17 cellular contexts compared by ENCODE assay signal in the genomic region with DNA sequence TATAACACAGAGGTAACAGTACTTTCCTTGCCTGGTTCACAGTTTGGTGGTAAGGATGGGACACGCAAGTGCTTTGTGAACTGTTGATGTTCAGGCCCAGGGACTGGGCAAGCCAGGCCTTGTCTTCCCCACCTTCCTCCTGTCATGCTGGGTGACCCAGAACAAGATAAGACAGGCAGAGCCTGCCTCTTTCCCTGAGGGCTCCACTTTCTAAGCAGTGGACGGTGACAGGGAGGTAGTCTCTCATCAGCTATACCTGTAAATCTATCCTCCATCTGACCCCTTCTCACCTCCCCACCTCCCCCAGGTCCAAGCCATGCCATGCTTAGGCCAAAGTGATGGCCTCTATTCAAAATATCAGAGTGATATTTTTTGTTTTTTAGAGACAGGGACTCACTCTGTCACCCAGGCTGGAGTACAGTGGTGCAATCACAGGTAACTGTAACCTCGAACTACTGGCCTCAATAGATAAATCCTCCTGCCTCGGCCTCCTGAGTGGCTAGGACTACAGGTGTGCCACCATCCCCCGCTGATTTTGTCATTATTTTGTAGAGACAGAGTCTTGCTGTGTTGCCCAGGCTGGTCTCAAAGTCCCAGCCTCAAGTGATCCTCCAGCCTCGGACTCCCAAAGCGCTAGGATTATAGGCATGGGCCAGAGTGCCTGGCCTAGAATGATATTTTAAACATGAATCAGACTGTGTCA. TPM values are rescaled to one million over a fixed set of nuclear protein-coding genes. Genes with fewer than 3 reads are reported as not detected.
DNase-seq lines count a peak whose midpoint lies in the region; ATAC-seq and TF ChIP-seq lines count a peak whose summit lies in the region.
"Had no signal": no experiment of that assay in that cellular context is flagged by ENCODE, and none has a peak within 500 bp of the region (broad histone marks: within the 10 kb centered on the region; RNA-seq: fewer than 3 reads in every experiment).

No MANE protein-coding gene starts in this region.

- H3K27me3 Mint-ChIP-seq in nephron progenitor cell (ENCODE audit: low read depth, poor library complexity), result peaks cover 10% of the 10 kb centered on the region

- intact Hi-C loops in vagina (cut with DNase I), result loop anchor here (10.0 kb wide), 2 partner anchors 107 to 357 kb away; no protein-coding TSS in a partner anchor

- WGBS in gastroesophageal sphincter (ENCODE audit: low coverage in 1 of 2), 2 donors, result 89 to 100% methylated on average over 4 of the region's 7 CpGs

- H3K9me3 ChIP-seq in gastroesophageal sphincter (no peaks in the 10 kb centered on the region), vagina (no peaks in the 10 kb centered on the region)

- ATAC-seq in SK-N-SH treated with all-trans-retinoic acid at 6 μM for 48 hours (peak; percentile 4; the same call in 2 of the 3 replicates), gastroesophageal sphincter (no peak), HG03039 (IDR thresholded peaks at IDR 0.05; ENCODE audit: unreplicated experiment) (no peak)
- ATAC-seq: activated T-helper 17 cell treated with anti-CD3 and anti-CD28 coated beads, Interleukin-2, amount 50 U/mL, for 72 hours; stimulated activated naive CD8-positive, alpha-beta T cell treated with anti-CD3 and anti-CD28 coated beads, Interleukin-15, Interleukin-2, amounts not matched to agents 100 U/mL and 50 U/mL, for 24 hours had no signal

- H3K27ac Mint-ChIP-seq in nephron progenitor cell, result peak overlapping the region; percentile 91
- H3K27ac Mint-ChIP-seq: activated T-helper 17 cell treated with anti-CD3 and anti-CD28 coated beads, Interleukin-2, amount 50 U/mL, for 72 hours had no signal

- H3K4me1 ChIP-seq in gastroesophageal sphincter (peaks cover 0 to 30% (median 12%) of the 10 kb centered on the region in 3 donors), vagina (peaks cover 29% of the 10 kb centered on the region)

- no peaks in the 10 kb centered on the region for H3K9me3 Mint-ChIP-seq in nephron progenitor cell
- H3K9me3 Mint-ChIP-seq: activated T-helper 17 cell treated with anti-CD3 and anti-CD28 coated beads, Interleukin-2, amount 50 U/mL, for 72 hours had no signal

- TF ChIP-seq CTCF in gastroesophageal sphincter (IDR thresholded peaks at IDR 0.05) (no peak), nephron progenitor cell (IDR thresholded peaks at IDR 0.05) (no peak), vagina (IDR thresholded peaks at IDR 0.05) (no peak)

- H3K36me3 ChIP-seq in gastroesophageal sphincter, result peaks cover 0 to 33% of the 10 kb centered on the region in 2 donors
- peaks cover 0 to 21% of the 10 kb centered on the region in 2 donors for H3K36me3 ChIP-seq in vagina

- H3K4me1 Mint-ChIP-seq in nephron progenitor cell, result peaks cover 47% of the 10 kb centered on the region
- H3K4me1 Mint-ChIP-seq: activated T-helper 17 cell treated with anti-CD3 and anti-CD28 coated beads, Interleukin-2, amount 50 U/mL, for 72 hours had no signal

- H3K27me3 ChIP-seq in gastroesophageal sphincter (no peaks in the 10 kb centered on the region), vagina (no peaks in the 10 kb centered on the region)

- H3K27ac ChIP-seq in gastroesophageal sphincter (peak overlapping the region in 3 of 4 donors; percentile 41 to 66 (median 44)), vagina (peak overlapping the region; percentile 63)

- TF ChIP-seq EP300 in gastroesophageal sphincter (IDR thresholded peaks at IDR 0.05), result no peak

- TF ChIP-seq POLR2A in gastroesophageal sphincter (IDR thresholded peaks at IDR 0.05) (no peak), vagina (IDR thresholded peaks at IDR 0.05) (no peak)

- H3K4me3 Mint-ChIP-seq in nephron progenitor cell, result no peak overlapping the region
- H3K4me3 Mint-ChIP-seq: activated T-helper 17 cell treated with anti-CD3 and anti-CD28 coated beads, Interleukin-2, amount 50 U/mL, for 72 hours had no signal

- H3K4me3 ChIP-seq in gastroesophageal sphincter (no peak overlapping the region), vagina (no peak overlapping the region)

- DNase-seq in nephron progenitor cell, result no peak
- DNase-seq in vagina (ENCODE audit: extremely low spot score in 2 of 2), result no peak
- no peak for DNase-seq in activated CD4-positive, alpha-beta T cell treated with anti-CD3 and anti-CD28 coated beads, Interleukin-2, amount 50 U/mL, for 1 hour
- no peak for DNase-seq in T-helper 1 cell
- DNase-seq: activated CD4-positive, alpha-beta T cell treated with anti-CD3 and anti-CD28 coated beads for 1 hour; kidney; NCI-H1092; NCI-H510A; nucleus accumbens; stimulated activated CD4-positive, alpha-beta T cell treated with anti-CD3 and anti-CD28 coated beads, Interleukin-2, amount 100 ng/mL, for 24 hours; stimulated activated naive CD8-positive, alpha-beta T cell treated with anti-CD3 and anti-CD28 coated beads, Interleukin-15, Interleukin-2, amounts not matched to agents 100 U/mL and 50 U/mL, for 24 hours had no signal

- H3K36me3 Mint-ChIP-seq in nephron progenitor cell (ENCODE audit: low read depth), result peaks cover 14% of the 10 kb centered on the region

TF ChIP-seq in SK-N-SH treated with all-trans-retinoic acid at 6 μM for 48 hours, 23 proteins besides CTCF, POLR2A, EP300 and RAD21 (continues in another document):
- TF ChIP-seq ISL1 (CRISPR knock-in tag; IDR thresholded peaks at IDR 0.05) (no peak), TOX (CRISPR knock-in tag; IDR thresholded peaks at IDR 0.05; ENCODE audit: borderline replicate concordance) (no peak), SNAI2 (CRISPR knock-in tag; IDR thresholded peaks at IDR 0.05) (no peak), CSRNP3 (CRISPR knock-in tag; IDR thresholded peaks at IDR 0.05) (no peak), BACH2 (CRISPR knock-in tag; IDR thresholded peaks at IDR 0.05; ENCODE audit: borderline replicate concordance) (no peak), RARB (CRISPR knock-in tag; IDR thresholded peaks at IDR 0.05) (no peak)
- TF ChIP-seq, protein P1, sequence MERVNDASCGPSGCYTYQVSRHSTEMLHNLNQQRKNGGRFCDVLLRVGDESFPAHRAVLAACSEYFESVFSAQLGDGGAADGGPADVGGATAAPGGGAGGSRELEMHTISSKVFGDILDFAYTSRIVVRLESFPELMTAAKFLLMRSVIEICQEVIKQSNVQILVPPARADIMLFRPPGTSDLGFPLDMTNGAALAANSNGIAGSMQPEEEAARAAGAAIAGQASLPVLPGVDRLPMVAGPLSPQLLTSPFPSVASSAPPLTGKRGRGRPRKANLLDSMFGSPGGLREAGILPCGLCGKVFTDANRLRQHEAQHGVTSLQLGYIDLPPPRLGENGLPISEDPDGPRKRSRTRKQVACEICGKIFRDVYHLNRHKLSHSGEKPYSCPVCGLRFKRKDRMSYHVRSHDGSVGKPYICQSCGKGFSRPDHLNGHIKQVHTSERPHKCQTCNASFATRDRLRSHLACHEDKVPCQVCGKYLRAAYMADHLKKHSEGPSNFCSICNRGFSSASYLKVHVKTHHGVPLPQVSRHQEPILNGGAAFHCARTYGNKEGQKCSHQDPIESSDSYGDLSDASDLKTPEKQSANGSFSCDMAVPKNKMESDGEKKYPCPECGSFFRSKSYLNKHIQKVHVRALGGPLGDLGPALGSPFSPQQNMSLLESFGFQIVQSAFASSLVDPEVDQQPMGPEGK (CRISPR knock-in tag; IDR thresholded peaks at IDR 0.05; ENCODE audit: borderline replicate concordance), result no peak
- TF ChIP-seq, protein P2, sequence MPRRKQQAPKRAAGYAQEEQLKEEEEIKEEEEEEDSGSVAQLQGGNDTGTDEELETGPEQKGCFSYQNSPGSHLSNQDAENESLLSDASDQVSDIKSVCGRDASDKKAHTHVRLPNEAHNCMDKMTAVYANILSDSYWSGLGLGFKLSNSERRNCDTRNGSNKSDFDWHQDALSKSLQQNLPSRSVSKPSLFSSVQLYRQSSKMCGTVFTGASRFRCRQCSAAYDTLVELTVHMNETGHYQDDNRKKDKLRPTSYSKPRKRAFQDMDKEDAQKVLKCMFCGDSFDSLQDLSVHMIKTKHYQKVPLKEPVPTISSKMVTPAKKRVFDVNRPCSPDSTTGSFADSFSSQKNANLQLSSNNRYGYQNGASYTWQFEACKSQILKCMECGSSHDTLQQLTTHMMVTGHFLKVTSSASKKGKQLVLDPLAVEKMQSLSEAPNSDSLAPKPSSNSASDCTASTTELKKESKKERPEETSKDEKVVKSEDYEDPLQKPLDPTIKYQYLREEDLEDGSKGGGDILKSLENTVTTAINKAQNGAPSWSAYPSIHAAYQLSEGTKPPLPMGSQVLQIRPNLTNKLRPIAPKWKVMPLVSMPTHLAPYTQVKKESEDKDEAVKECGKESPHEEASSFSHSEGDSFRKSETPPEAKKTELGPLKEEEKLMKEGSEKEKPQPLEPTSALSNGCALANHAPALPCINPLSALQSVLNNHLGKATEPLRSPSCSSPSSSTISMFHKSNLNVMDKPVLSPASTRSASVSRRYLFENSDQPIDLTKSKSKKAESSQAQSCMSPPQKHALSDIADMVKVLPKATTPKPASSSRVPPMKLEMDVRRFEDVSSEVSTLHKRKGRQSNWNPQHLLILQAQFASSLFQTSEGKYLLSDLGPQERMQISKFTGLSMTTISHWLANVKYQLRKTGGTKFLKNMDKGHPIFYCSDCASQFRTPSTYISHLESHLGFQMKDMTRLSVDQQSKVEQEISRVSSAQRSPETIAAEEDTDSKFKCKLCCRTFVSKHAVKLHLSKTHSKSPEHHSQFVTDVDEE (CRISPR knock-in tag; IDR thresholded peaks at IDR 0.05), result no peak

RNA-seq across cellular contexts. Expression of gene PDLIM1, which starts 42.8 kb away (rescaled TPM):
- total RNA-seq in gastroesophageal sphincter, result 10 to 100 TPM; 25.4 to 74.1 (median 68.5) TPM
- 181 TPM for total RNA-seq in vagina

RNA-seq across cellular contexts. Expression of gene ACSM6, which starts 54.0 kb away (rescaled TPM):
- total RNA-seq in gastroesophageal sphincter, result 1 to 10 TPM in 1 of 4 donors, not detected in 3; 1.2 TPM
- not detected for total RNA-seq in vagina
- total RNA-seq: activated T-helper 17 cell treated with anti-CD3 and anti-CD28 coated beads, Interleukin-2, amount 50 U/mL, for 72 hours; cerebellum; fibroblast of villous mesenchyme; kidney had no signal
